1 cellular context compared by ENCODE assay signal in the genomic region with DNA sequence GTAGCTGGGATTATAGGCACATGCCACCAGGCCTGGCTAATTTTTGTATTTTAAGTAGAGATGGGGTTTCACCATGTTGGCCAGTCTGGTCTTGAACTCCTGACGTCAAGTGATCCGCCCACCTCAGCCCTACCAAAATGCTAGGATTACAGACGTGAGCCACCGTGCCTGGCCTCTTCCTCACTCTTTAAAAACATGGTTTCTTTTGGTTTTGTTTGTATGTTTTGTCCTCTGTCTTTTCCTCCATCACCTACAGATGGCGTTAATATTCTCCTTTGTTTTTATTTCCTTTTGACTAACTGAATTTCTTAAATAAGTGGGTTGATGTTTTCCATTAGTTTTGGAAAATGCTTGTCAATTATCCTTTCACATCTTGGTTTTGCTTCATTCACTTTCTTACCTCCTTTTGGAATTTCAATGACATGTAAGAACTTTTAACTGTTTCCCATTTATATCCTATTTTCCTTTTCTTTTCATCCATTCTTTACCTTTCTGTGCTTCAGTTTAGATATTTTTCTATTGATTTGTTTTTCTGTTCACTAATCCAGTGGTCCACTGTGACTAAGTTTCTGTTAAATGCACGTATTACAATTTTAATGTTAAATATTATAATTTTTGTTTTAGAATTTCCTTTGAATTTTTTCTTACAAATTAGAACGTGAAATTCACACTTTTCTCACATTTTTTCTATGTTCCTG.
TF ChIP-seq lines count a peak whose summit lies in the region.

No MANE protein-coding gene starts in this region.

TF ChIP-seq in K562, 482 proteins besides CTCF, POLR2A, EP300 and RAD21 (continued from another document and continues in another):
- TF ChIP-seq HDAC2 (IDR thresholded peaks at IDR 0.05) (peak; percentile 52; the same call in 1 of the 2 replicates), LEF1 (IDR thresholded peaks at IDR 0.05) (0 out of 2 replicates have a peak, but pooled peaks have one; percentile 22), HEY1 (CRISPR knock-in tag; IDR thresholded peaks at IDR 0.05; ENCODE audit: borderline replicate concordance) (no peak), GTF2A2 (tag; IDR thresholded peaks at IDR 0.05) (no peak), NFYB (IDR thresholded peaks at IDR 0.05; ENCODE audit: extremely low read depth, insufficient read length) (no peak), E2F1 (CRISPR knock-in tag; IDR thresholded peaks at IDR 0.05) (no peak), RBBP5 (IDR thresholded peaks at IDR 0.05; ENCODE audit: borderline replicate concordance, insufficient read depth, low read length, poor library complexity, severe bottlenecking) (no peak), KDM1A (IDR thresholded peaks at IDR 0.05) (peak; percentile 27 to 61; a peak in 2 of 4 replicates), KLF16 (IDR thresholded peaks at IDR 0.05) (no peak; the same call in 1 of the 2 replicates), ZNF134 (CRISPR knock-in tag; conservative IDR thresholded peaks at IDR 0.05) (no peak), THRB (CRISPR knock-in tag; conservative IDR thresholded peaks at IDR 0.05) (no peak), EHMT2 (IDR thresholded peaks at IDR 0.05) (no peak), SMC3 (conservative IDR thresholded peaks at IDR 0.05; ENCODE audit: insufficient read depth, low read depth, low read length) (0 out of 2 replicates have a peak, but pooled peaks have one; percentile 10), TCF7 (IDR thresholded peaks at IDR 0.05; ENCODE audit: borderline replicate concordance) (no peak), HDAC3 (IDR thresholded peaks at IDR 0.05; ENCODE audit: borderline replicate concordance, partially characterized antibody) (no peak), SMARCA5 (IDR thresholded peaks at IDR 0.05) (0 out of 2 replicates have a peak, but pooled peaks have one; percentile 12), SLC30A9 (CRISPR knock-in tag; IDR thresholded peaks at IDR 0.05) (no peak), SIN3A (IDR thresholded peaks at IDR 0.05; ENCODE audit: borderline replicate concordance in 2 of 2, control insufficient read depth in 1 of 2, low read depth in 2 of 2, low read length in 2 of 2) (no peak), HLTF (IDR thresholded peaks at IDR 0.05) (no peak), POLR2H (tag; IDR thresholded peaks at IDR 0.05; ENCODE audit: low read depth) (peak; percentile 60; the same call in 1 of the 2 replicates), ZNF449 (CRISPR knock-in tag; IDR thresholded peaks at IDR 0.05) (no peak), HDAC8 (tag; IDR thresholded peaks at IDR 0.05) (no peak), ZNF431 (CRISPR knock-in tag; IDR thresholded peaks at IDR 0.05) (no peak), ZNF518B (CRISPR knock-in tag; IDR thresholded peaks at IDR 0.05) (no peak), ZNF24 (IDR thresholded peaks at IDR 0.05) (no peak), HES1 (IDR thresholded peaks at IDR 0.05; ENCODE audit: low read depth) (no peak), ZNF592 (IDR thresholded peaks at IDR 0.05) (no peak), U2AF2 (optimal IDR thresholded peaks at IDR 0.05; ENCODE audit: low read depth, low read length) (no peak), LARP7 (IDR thresholded peaks at IDR 0.05) (0 out of 2 replicates have a peak, but pooled peaks have one; percentile 59), CBFB (CRISPR knock-in tag; IDR thresholded peaks at IDR 0.05) (no peak)
- TF ChIP-seq, protein P1, sequence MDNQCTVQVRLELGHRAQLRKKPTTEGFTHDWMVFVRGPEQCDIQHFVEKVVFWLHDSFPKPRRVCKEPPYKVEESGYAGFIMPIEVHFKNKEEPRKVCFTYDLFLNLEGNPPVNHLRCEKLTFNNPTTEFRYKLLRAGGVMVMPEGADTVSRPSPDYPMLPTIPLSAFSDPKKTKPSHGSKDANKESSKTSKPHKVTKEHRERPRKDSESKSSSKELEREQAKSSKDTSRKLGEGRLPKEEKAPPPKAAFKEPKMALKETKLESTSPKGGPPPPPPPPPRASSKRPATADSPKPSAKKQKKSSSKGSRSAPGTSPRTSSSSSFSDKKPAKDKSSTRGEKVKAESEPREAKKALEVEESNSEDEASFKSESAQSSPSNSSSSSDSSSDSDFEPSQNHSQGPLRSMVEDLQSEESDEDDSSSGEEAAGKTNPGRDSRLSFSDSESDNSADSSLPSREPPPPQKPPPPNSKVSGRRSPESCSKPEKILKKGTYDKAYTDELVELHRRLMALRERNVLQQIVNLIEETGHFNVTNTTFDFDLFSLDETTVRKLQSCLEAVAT (IDR thresholded peaks at IDR 0.05) = no peak
- TF ChIP-seq, protein P2, sequence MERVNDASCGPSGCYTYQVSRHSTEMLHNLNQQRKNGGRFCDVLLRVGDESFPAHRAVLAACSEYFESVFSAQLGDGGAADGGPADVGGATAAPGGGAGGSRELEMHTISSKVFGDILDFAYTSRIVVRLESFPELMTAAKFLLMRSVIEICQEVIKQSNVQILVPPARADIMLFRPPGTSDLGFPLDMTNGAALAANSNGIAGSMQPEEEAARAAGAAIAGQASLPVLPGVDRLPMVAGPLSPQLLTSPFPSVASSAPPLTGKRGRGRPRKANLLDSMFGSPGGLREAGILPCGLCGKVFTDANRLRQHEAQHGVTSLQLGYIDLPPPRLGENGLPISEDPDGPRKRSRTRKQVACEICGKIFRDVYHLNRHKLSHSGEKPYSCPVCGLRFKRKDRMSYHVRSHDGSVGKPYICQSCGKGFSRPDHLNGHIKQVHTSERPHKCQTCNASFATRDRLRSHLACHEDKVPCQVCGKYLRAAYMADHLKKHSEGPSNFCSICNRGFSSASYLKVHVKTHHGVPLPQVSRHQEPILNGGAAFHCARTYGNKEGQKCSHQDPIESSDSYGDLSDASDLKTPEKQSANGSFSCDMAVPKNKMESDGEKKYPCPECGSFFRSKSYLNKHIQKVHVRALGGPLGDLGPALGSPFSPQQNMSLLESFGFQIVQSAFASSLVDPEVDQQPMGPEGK (CRISPR knock-in tag; IDR thresholded peaks at IDR 0.05; ENCODE audit: borderline replicate concordance) = no peak
- TF ChIP-seq, protein P3, sequence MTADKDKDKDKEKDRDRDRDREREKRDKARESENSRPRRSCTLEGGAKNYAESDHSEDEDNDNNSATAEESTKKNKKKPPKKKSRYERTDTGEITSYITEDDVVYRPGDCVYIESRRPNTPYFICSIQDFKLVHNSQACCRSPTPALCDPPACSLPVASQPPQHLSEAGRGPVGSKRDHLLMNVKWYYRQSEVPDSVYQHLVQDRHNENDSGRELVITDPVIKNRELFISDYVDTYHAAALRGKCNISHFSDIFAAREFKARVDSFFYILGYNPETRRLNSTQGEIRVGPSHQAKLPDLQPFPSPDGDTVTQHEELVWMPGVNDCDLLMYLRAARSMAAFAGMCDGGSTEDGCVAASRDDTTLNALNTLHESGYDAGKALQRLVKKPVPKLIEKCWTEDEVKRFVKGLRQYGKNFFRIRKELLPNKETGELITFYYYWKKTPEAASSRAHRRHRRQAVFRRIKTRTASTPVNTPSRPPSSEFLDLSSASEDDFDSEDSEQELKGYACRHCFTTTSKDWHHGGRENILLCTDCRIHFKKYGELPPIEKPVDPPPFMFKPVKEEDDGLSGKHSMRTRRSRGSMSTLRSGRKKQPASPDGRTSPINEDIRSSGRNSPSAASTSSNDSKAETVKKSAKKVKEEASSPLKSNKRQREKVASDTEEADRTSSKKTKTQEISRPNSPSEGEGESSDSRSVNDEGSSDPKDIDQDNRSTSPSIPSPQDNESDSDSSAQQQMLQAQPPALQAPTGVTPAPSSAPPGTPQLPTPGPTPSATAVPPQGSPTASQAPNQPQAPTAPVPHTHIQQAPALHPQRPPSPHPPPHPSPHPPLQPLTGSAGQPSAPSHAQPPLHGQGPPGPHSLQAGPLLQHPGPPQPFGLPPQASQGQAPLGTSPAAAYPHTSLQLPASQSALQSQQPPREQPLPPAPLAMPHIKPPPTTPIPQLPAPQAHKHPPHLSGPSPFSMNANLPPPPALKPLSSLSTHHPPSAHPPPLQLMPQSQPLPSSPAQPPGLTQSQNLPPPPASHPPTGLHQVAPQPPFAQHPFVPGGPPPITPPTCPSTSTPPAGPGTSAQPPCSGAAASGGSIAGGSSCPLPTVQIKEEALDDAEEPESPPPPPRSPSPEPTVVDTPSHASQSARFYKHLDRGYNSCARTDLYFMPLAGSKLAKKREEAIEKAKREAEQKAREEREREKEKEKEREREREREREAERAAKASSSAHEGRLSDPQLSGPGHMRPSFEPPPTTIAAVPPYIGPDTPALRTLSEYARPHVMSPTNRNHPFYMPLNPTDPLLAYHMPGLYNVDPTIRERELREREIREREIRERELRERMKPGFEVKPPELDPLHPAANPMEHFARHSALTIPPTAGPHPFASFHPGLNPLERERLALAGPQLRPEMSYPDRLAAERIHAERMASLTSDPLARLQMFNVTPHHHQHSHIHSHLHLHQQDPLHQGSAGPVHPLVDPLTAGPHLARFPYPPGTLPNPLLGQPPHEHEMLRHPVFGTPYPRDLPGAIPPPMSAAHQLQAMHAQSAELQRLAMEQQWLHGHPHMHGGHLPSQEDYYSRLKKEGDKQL (CRISPR knock-in tag; IDR thresholded peaks at IDR 0.05; ENCODE audit: borderline replicate concordance) = no peak
